13 cellular contexts compared by ENCODE assay signal in the genomic region with DNA sequence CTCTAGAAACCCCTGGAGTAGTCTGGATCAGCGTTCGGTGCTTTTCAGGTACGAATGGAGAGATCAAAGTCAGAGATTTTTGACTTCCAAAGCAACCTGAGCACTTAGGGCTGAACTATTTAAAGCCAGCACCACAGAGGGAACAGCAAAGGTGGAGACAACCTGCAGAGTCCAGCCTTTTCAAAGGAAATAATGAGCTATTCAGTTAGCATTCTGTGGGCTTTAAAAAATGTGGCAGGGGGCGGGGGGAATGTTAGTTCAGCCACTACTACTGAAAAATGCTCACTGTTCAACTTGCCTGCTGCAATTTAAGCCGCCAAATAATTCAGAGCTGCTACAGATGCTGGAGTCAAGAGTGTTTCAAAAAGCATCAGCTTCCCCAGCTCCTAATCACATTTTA.
DNase-seq lines count a peak whose midpoint lies in the region; TF ChIP-seq lines count a peak whose summit lies in the region.
"Had no signal": no experiment of that assay in that cellular context is flagged by ENCODE, and none has a peak within 500 bp of the region (broad histone marks: within the 10 kb centered on the region; RNA-seq: fewer than 3 reads in every experiment).

No MANE protein-coding gene starts in this region.

- no peak for TF ChIP-seq CTCF in MM.1S (IDR thresholded peaks at IDR 0.05; ENCODE audit: low read length)
- no peak for TF ChIP-seq CTCF in OCI-LY7 (conservative IDR thresholded peaks at IDR 0.05; ENCODE audit: low read length)

- H3K4me1 Mint-ChIP-seq in activated naive CD4-positive, alpha-beta T cell treated with anti-CD3 and anti-CD28 coated beads for 36 hours (ENCODE audit: low read depth) = no peaks in the 10 kb centered on the region
- H3K4me1 Mint-ChIP-seq: B cell had no signal

- H4K20me1 ChIP-seq in MM.1S (ENCODE audit: insufficient read depth, low read length) (no peaks in the 10 kb centered on the region), OCI-LY7 (ENCODE audit: insufficient read depth, low read length) (no peaks in the 10 kb centered on the region)
- H4K20me1 ChIP-seq: BLaER1 treated with 17β-estradiol and CSF1 and Interleukin-3, amounts not matched to agents 10 nM and 100 nM had no signal

- H2BK5ac ChIP-seq in mesendoderm (ENCODE audit: low read length) = no peak overlapping the region

- H3K9ac ChIP-seq in mesendoderm (ENCODE audit: low read length) (no peak overlapping the region), MM.1S (ENCODE audit: low read length) (no peak overlapping the region)
- H3K9ac ChIP-seq: BLaER1 treated with 17β-estradiol and CSF1 and Interleukin-3, amounts not matched to agents 10 nM and 100 nM had no signal

- H3K79me1 ChIP-seq in mesendoderm (ENCODE audit: low read length) = no peaks in the 10 kb centered on the region

- no peak overlapping the region for H3K23ac ChIP-seq in mesendoderm (ENCODE audit: low read length)

- H3K27me3 Mint-ChIP-seq in activated naive CD4-positive, alpha-beta T cell treated with anti-CD3 and anti-CD28 coated beads for 36 hours (ENCODE audit: low read depth) = peaks cover 9% of the 10 kb centered on the region

- H3K4me3 Mint-ChIP-seq in activated naive CD4-positive, alpha-beta T cell treated with anti-CD3 and anti-CD28 coated beads for 36 hours = no peak overlapping the region
- H3K4me3 Mint-ChIP-seq: B cell; CD8-positive, alpha-beta T cell had no signal

- H3K27me3 ChIP-seq in mesendoderm (ENCODE audit: insufficient read depth, low read length, poor library complexity) (no peaks in the 10 kb centered on the region), MM.1S (replicated peaks; ENCODE audit: insufficient read depth, low read length) (no peaks in the 10 kb centered on the region)
- H3K27me3 ChIP-seq: BLaER1 treated with 17β-estradiol and CSF1 and Interleukin-3, amounts not matched to agents 10 nM and 100 nM had no signal

- no peak overlapping the region for H3K4ac ChIP-seq in mesendoderm (ENCODE audit: low read depth, low read length)

- no peak overlapping the region for H4K8ac ChIP-seq in mesendoderm (ENCODE audit: low read depth, low read length)

- no peak overlapping the region for H2AK5ac ChIP-seq in mesendoderm (ENCODE audit: low read length)

- H3K9me3 ChIP-seq in MM.1S (replicated peaks; ENCODE audit: insufficient read depth, low read length) = no peaks in the 10 kb centered on the region
- H3K9me3 ChIP-seq in OCI-LY7 (ENCODE audit: low read length) = no peaks in the 10 kb centered on the region
- H3K9me3 ChIP-seq: HAP-1 had no signal

- DNase-seq in NCI-H146 (lab: John Stamatoyannopoulos, UW) (peak; percentile 23), astrocyte of the hippocampus (ENCODE audit: low read depth, low spot score) (peak; percentile 68), mesendoderm (peak; percentile 3), MM.1S (no peak), OCI-LY7 (ENCODE audit: low spot score) (no peak)
- DNase-seq in activated naive CD4-positive, alpha-beta T cell treated with anti-CD3 and anti-CD28 coated beads for 36 hours = no peak
- DNase-seq: Calu3; CD8-positive, alpha-beta T cell; DMS79 treated with DMSO at 0.1 percent for 48 hours; GF-D8 had no signal

- POLR2A ChIA-PET in OCI-LY7 (lab: Charles Lee) = no interaction called here

- H3K9me3 Mint-ChIP-seq in activated naive CD4-positive, alpha-beta T cell treated with anti-CD3 and anti-CD28 coated beads for 36 hours = peaks cover 14% of the 10 kb centered on the region

- no peak overlapping the region for H2BK120ac ChIP-seq in mesendoderm (ENCODE audit: low read depth, low read length)

- intact Hi-C loops in OCI-LY7 (cut with micrococcal nuclease; ENCODE audit: unreplicated experiment) = no loop called here
- intact Hi-C loops in activated naive CD4-positive, alpha-beta T cell treated with anti-CD3 and anti-CD28 coated beads for 36 hours (cut with micrococcal nuclease) = no loop called here

- H3K4me2 ChIP-seq in mesendoderm (ENCODE audit: low read length) (no peak overlapping the region), MM.1S (ENCODE audit: low read depth, low read length) (no peak overlapping the region), OCI-LY7 (ENCODE audit: low read length) (no peak overlapping the region)
- H3K4me2 ChIP-seq: BLaER1 treated with 17β-estradiol and CSF1 and Interleukin-3, amounts not matched to agents 10 nM and 100 nM had no signal

- no peak overlapping the region for H2BK15ac ChIP-seq in mesendoderm (replicated peaks; ENCODE audit: low read depth)

- CTCF ChIA-PET in OCI-LY7 (lab: Charles Lee; ENCODE audit: unreplicated experiment) = no interaction called here
- CTCF ChIA-PET in activated naive CD4-positive, alpha-beta T cell treated with anti-CD3 and anti-CD28 coated beads for 36 hours (lab: Charles Lee) = no interaction called here

- no peak overlapping the region for H3K56ac ChIP-seq in mesendoderm (ENCODE audit: low read length)

- no TSS peak for BruUV-seq in OCI-LY7 (replicated peaks; lab: Mats Ljungman, UMichigan)

- H3K36me3 ChIP-seq in mesendoderm (ENCODE audit: control insufficient read depth, insufficient read depth, low read length) (no peaks in the 10 kb centered on the region), MM.1S (replicated peaks; ENCODE audit: insufficient read depth, low read length) (no peaks in the 10 kb centered on the region), OCI-LY7 (ENCODE audit: insufficient read depth, low read length) (no peaks in the 10 kb centered on the region)
- H3K36me3 ChIP-seq: BLaER1 treated with 17β-estradiol and CSF1 and Interleukin-3, amounts not matched to agents 10 nM and 100 nM; HAP-1 had no signal

- no peaks in the 10 kb centered on the region for H3F3A ChIP-seq in MM.1S (ENCODE audit: insufficient read depth, low read length)

- no peaks in the 10 kb centered on the region for H3K79me2 ChIP-seq in mesendoderm (ENCODE audit: control insufficient read depth, insufficient read depth, low read length)
- H3K79me2 ChIP-seq in MM.1S (ENCODE audit: low read length) = no peaks in the 10 kb centered on the region
- no peaks in the 10 kb centered on the region for H3K79me2 ChIP-seq in OCI-LY7 (ENCODE audit: insufficient read depth, low read depth, low read length)

- no peaks in the 10 kb centered on the region for H3K36me3 Mint-ChIP-seq in activated naive CD4-positive, alpha-beta T cell treated with anti-CD3 and anti-CD28 coated beads for 36 hours (ENCODE audit: low read depth)
- H3K36me3 Mint-ChIP-seq: CD8-positive, alpha-beta T cell had no signal

- no peak overlapping the region for H3K18ac ChIP-seq in mesendoderm (ENCODE audit: low read length)

- H4K5ac ChIP-seq in mesendoderm (ENCODE audit: low read length) = no peak overlapping the region

- WGBS in mesendoderm (ENCODE audit: extremely low coverage, insufficient coverage, low lambda C conversion rate) = no CpG with 5 or more reads among the region's 5 CpGs

- H3K9me2 ChIP-seq in MM.1S (replicated peaks; ENCODE audit: insufficient read depth, low read length) (no peaks in the 10 kb centered on the region), OCI-LY7 (ENCODE audit: insufficient read depth, low read length) (no peaks in the 10 kb centered on the region)

- H3K4me1 ChIP-seq in mesendoderm (ENCODE audit: control insufficient read depth, low read depth, low read length) (no peaks in the 10 kb centered on the region), MM.1S (ENCODE audit: low read length) (no peaks in the 10 kb centered on the region), OCI-LY7 (ENCODE audit: insufficient read depth, low read length, poor library complexity, severe bottlenecking) (no peaks in the 10 kb centered on the region)
- H3K4me1 ChIP-seq: HAP-1 had no signal

- H2AFZ ChIP-seq in MM.1S (ENCODE audit: low read length) (no peak overlapping the region), OCI-LY7 (ENCODE audit: low read length) (no peak overlapping the region)

- no peak overlapping the region for H3K27ac ChIP-seq in mesendoderm (ENCODE audit: low read depth, low read length)
- no peak overlapping the region for H3K27ac ChIP-seq in MM.1S (ENCODE audit: low read length)
- no peak overlapping the region for H3K27ac ChIP-seq in OCI-LY7 (ENCODE audit: low read depth, low read length, poor library complexity, severe bottlenecking)
- H3K27ac ChIP-seq: BLaER1 treated with 17β-estradiol and CSF1 and Interleukin-3, amounts not matched to agents 10 nM and 100 nM had no signal

- H3K4me3 ChIP-seq in mesendoderm (ENCODE audit: low read length) (no peak overlapping the region), MM.1S (ENCODE audit: low read length) (no peak overlapping the region), OCI-LY7 (ENCODE audit: low read depth, low read length, poor library complexity, severe bottlenecking) (no peak overlapping the region)
- H3K4me3 ChIP-seq: BLaER1 treated with 17β-estradiol and CSF1 and Interleukin-3, amounts not matched to agents 10 nM and 100 nM; HAP-1 had no signal

- H3K27ac Mint-ChIP-seq in activated naive CD4-positive, alpha-beta T cell treated with anti-CD3 and anti-CD28 coated beads for 36 hours = no peak overlapping the region
- H3K27ac Mint-ChIP-seq: B cell; CD8-positive, alpha-beta T cell had no signal

Comparison
In these comparisons a context has a peak if more than half of its experiments do, and no peak if none do; other contexts are left out.
1. DNase-seq: peak in NCI-H146 (single experiment), astrocyte of the hippocampus (single experiment) and mesendoderm (single experiment); none in MM.1S (single experiment), OCI-LY7 (single experiment) and activated naive CD4-positive, alpha-beta T cell treated with anti-CD3 and anti-CD28 coated beads for 36 hours (single experiment).